Comparison of ENCODE assay signal across 13 cellular contexts in the genomic region with DNA sequence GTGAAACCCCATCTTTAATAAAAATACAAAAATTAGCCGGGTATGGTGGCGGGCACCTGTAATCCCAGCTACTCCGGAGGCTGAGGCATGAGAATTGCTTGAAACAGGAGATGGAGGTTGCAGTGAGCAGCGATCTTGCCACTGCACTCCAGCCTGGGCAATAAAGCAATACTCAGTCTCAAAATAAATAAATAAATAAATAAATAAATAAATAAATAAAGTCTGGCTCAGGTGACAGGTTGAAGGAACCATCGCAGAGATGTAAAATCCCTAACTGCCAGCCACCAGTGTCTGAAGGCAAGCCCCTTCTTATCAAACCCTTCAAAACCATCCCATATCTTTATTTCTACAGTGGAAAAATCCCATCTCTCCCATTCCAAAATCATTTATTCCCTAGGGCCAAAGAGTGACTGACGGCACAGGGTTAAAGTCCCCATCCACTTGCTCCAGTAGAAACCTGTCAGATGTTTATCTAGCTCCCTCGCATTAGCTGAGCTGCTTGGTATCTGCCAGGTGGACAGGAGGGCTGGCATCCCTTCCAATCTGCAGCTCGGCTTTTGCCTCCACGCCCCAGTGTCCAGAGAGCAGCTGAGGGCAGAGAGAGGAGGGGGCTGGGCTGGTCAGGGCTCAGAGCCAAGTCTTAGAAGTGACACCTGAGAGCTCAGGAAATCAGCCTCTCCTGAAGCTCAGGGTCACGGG. TPM values are rescaled to one million over a fixed set of nuclear protein-coding genes. Genes with fewer than 3 reads are reported as not detected.
DNase-seq lines count a peak whose midpoint lies in the region; ATAC-seq and TF ChIP-seq lines count a peak whose summit lies in the region.
"Had no signal": no experiment of that assay in that cellular context is flagged by ENCODE, and none has a peak within 500 bp of the region (broad histone marks: within the 10 kb centered on the region; RNA-seq: fewer than 3 reads in every experiment).

No MANE protein-coding gene starts in this region.

- in situ Hi-C loops in transverse colon (cut with MboI; ENCODE audit: low pct_ligation_motif_present in 1 of 4, low pct_unique_long_range_greater_than_20kb in 1 of 4, low sequenced_read_pairs in 3 of 4), result no loop called here

- no peak for ATAC-seq in WTC11
- no peak for ATAC-seq in HG02938 (IDR thresholded peaks at IDR 0.05; ENCODE audit: unreplicated experiment)
- no peak for ATAC-seq in foreskin keratinocyte
- ATAC-seq: activated T-cell treated with anti-CD3 and anti-CD28 coated beads, Interleukin-2, amount 50 U/mL, for 4 hours; GM12878 had no signal

- no peaks in the 10 kb centered on the region for H3K36me3 ChIP-seq in mesodermal cell (ENCODE audit: control insufficient read depth, insufficient read depth, low read length)
- H3K36me3 ChIP-seq in transverse colon, result no peaks in the 10 kb centered on the region
- H3K36me3 ChIP-seq: HAP-1 had no signal

- peaks cover 14% of the 10 kb centered on the region for H3K27me3 Mint-ChIP-seq in WTC11 (ENCODE audit: low read depth)
- H3K27me3 Mint-ChIP-seq: memory B cell had no signal

- peaks cover 59% of the 10 kb centered on the region for H3K4me1 Mint-ChIP-seq in WTC11

- H3K27ac ChIP-seq in mesodermal cell (ENCODE audit: low read depth, low read length, severe bottlenecking) (peak overlapping the region; percentile 93), transverse colon (peak overlapping the region; percentile 93 to 97 (median 96)), foreskin keratinocyte (no peak overlapping the region)
- H3K27ac ChIP-seq: 22Rv1 had no signal

- intact Hi-C loops in transverse colon (cut with DNase I; ENCODE audit: low total_unique reads), result no loop called here

- no peak overlapping the region for H3K4me3 Mint-ChIP-seq in WTC11
- H3K4me3 Mint-ChIP-seq: activated T-cell treated with anti-CD3 and anti-CD28 coated beads, Interleukin-2, amount 50 U/mL, for 4 hours; memory B cell had no signal

- WGBS in mesodermal cell (ENCODE audit: insufficient coverage in 2 of 2), 2 experiments, result 92 to 98% methylated on average over 6 of the region's 10 CpGs
- WGBS in transverse colon (ENCODE audit: low coverage in 1 of 2), 2 donors, result 64 to 81% methylated on average over 5 to 10 of the region's 10 CpGs

- POLR2A ChIA-PET in WTC11 (lab: Charles Lee), result interaction anchor here (2.3 to 3.6 kb wide), 3 partner anchors 11 to 33 kb away, joined by 5 to 24 read pairs (median 21); a partner anchor contains a TSS

- CTCF ChIA-PET in WTC11 (lab: Charles Lee), result interaction anchor here (0.5 to 11.6 kb wide), 13 partner anchors 11 to 394 kb away, joined by 3 to 276 read pairs (median 5); no protein-coding TSS in a partner anchor

- TF ChIP-seq CTCF in WTC11 (IDR thresholded peaks at IDR 0.05) (no peak), transverse colon (IDR thresholded peaks at IDR 0.05) (no peak), foreskin keratinocyte (conservative IDR thresholded peaks at IDR 0.05) (no peak)

- H3K9me3 Mint-ChIP-seq in WTC11, result no peaks in the 10 kb centered on the region
- H3K9me3 Mint-ChIP-seq: activated T-cell treated with anti-CD3 and anti-CD28 coated beads, Interleukin-2, amount 50 U/mL, for 4 hours; memory B cell had no signal

- no peaks in the 10 kb centered on the region for H3K27me3 ChIP-seq in transverse colon
- no peaks in the 10 kb centered on the region for H3K27me3 ChIP-seq in foreskin keratinocyte

- H3K4me3 ChIP-seq in mesodermal cell (ENCODE audit: extremely low read depth, insufficient read depth, low read length, poor library complexity, severe bottlenecking), result no peak overlapping the region
- peak overlapping the region in 1 of 4 donors; percentile 7 for H3K4me3 ChIP-seq in transverse colon
- H3K4me3 ChIP-seq: GM12878, HAP-1 had no signal

- TF ChIP-seq POLR2A in transverse colon (IDR thresholded peaks at IDR 0.05), result no peak

- H3K4me1 ChIP-seq in mesodermal cell (ENCODE audit: control insufficient read depth, insufficient read depth, low read length, poor library complexity, severe bottlenecking) (peaks cover 46% of the 10 kb centered on the region), transverse colon (peaks cover 19 to 81% (median 49%) of the 10 kb centered on the region in 4 donors), foreskin keratinocyte (peaks cover 16% of the 10 kb centered on the region)

- DNase-seq in DMS 273 (lab: John Stamatoyannopoulos, UW; ENCODE audit: unreplicated experiment) (peak; percentile 26), DMS 273 treated with DMSO at 0.1 percent for 48 hours (lab: John Stamatoyannopoulos, UW) (no peak), WTC11 (ENCODE audit: low spot score) (no peak), transverse colon (no peak), foreskin keratinocyte (no peak)
- no peak for DNase-seq in stimulated activated CD4-positive, alpha-beta T cell treated with anti-CD3 and anti-CD28 coated beads, Interleukin-2, amount 100 ng/mL, for 24 hours
- DNase-seq: activated T-cell treated with anti-CD3 and anti-CD28 coated beads, Interleukin-2, amount 50 U/mL, for 4 hours had no signal

- H3K27ac Mint-ChIP-seq in WTC11, result peak overlapping the region; percentile 37; the same call in 1 of the 2 replicates
- H3K27ac Mint-ChIP-seq: memory B cell had no signal

- H3K9me3 ChIP-seq in mesodermal cell (ENCODE audit: control insufficient read depth, low read length) (no peaks in the 10 kb centered on the region), transverse colon (no peaks in the 10 kb centered on the region)
- H3K9me3 ChIP-seq: HAP-1 had no signal

- H3K36me3 Mint-ChIP-seq in WTC11, result no peaks in the 10 kb centered on the region
- H3K36me3 Mint-ChIP-seq: memory B cell had no signal

- TF ChIP-seq EP300 in transverse colon (IDR thresholded peaks at IDR 0.05; ENCODE audit: low read depth), result no peak

TF ChIP-seq in WTC11, 78 proteins besides CTCF, POLR2A, EP300 and RAD21:
- no peak for TF ChIP-seq NR1H2 (CRISPR knock-in tag; IDR thresholded peaks at IDR 0.05)
- TF ChIP-seq, protein P1, sequence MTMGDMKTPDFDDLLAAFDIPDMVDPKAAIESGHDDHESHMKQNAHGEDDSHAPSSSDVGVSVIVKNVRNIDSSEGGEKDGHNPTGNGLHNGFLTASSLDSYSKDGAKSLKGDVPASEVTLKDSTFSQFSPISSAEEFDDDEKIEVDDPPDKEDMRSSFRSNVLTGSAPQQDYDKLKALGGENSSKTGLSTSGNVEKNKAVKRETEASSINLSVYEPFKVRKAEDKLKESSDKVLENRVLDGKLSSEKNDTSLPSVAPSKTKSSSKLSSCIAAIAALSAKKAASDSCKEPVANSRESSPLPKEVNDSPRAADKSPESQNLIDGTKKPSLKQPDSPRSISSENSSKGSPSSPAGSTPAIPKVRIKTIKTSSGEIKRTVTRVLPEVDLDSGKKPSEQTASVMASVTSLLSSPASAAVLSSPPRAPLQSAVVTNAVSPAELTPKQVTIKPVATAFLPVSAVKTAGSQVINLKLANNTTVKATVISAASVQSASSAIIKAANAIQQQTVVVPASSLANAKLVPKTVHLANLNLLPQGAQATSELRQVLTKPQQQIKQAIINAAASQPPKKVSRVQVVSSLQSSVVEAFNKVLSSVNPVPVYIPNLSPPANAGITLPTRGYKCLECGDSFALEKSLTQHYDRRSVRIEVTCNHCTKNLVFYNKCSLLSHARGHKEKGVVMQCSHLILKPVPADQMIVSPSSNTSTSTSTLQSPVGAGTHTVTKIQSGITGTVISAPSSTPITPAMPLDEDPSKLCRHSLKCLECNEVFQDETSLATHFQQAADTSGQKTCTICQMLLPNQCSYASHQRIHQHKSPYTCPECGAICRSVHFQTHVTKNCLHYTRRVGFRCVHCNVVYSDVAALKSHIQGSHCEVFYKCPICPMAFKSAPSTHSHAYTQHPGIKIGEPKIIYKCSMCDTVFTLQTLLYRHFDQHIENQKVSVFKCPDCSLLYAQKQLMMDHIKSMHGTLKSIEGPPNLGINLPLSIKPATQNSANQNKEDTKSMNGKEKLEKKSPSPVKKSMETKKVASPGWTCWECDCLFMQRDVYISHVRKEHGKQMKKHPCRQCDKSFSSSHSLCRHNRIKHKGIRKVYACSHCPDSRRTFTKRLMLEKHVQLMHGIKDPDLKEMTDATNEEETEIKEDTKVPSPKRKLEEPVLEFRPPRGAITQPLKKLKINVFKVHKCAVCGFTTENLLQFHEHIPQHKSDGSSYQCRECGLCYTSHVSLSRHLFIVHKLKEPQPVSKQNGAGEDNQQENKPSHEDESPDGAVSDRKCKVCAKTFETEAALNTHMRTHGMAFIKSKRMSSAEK (CRISPR knock-in tag; IDR thresholded peaks at IDR 0.05; ENCODE audit: borderline replicate concordance), result no peak
- TF ChIP-seq NFYB (CRISPR knock-in tag; conservative IDR thresholded peaks at IDR 0.05; ENCODE audit: low read depth), result no peak
- no peak for TF ChIP-seq MXD4 (CRISPR knock-in tag; IDR thresholded peaks at IDR 0.05; ENCODE audit: borderline replicate concordance)
- TF ChIP-seq, protein P2, sequence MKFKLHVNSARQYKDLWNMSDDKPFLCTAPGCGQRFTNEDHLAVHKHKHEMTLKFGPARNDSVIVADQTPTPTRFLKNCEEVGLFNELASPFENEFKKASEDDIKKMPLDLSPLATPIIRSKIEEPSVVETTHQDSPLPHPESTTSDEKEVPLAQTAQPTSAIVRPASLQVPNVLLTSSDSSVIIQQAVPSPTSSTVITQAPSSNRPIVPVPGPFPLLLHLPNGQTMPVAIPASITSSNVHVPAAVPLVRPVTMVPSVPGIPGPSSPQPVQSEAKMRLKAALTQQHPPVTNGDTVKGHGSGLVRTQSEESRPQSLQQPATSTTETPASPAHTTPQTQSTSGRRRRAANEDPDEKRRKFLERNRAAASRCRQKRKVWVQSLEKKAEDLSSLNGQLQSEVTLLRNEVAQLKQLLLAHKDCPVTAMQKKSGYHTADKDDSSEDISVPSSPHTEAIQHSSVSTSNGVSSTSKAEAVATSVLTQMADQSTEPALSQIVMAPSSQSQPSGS (CRISPR knock-in tag; IDR thresholded peaks at IDR 0.05; ENCODE audit: borderline replicate concordance, low read depth), result no peak
- TF ChIP-seq ZNF121 (CRISPR knock-in tag; IDR thresholded peaks at IDR 0.05), result no peak

RNA-seq across cellular contexts. Expression of a gene that starts 5.0 kb away (rescaled TPM):
- total RNA-seq in WTC11 (2021) (10.7 to 15.4 TPM (median 14.3 TPM) in 3 replicates), transverse colon (1,000 to 10,000 TPM in 2 of 4 donors, 100 to 1,000 TPM in 2; 697 to 1,474 (median 915) TPM), foreskin keratinocyte (176 and 188 TPM in 2 replicates)
- 73.2 TPM for polyA plus RNA-seq in mesodermal cell (2013, experiment 1 of 2)
- 56.8 TPM for polyA plus RNA-seq in mesodermal cell (2013, experiment 2 of 2)
- polyA plus RNA-seq in foreskin keratinocyte, result 193 and 199 TPM in 2 replicates

RNA-seq across cellular contexts. Expression of a gene that starts 33.0 kb away (rescaled TPM):
- total RNA-seq in WTC11 (2021) (53.9 to 95.1 TPM (median 59.7 TPM) in 3 replicates), transverse colon (10 to 100 TPM; 19.4 to 47.6 (median 31.5) TPM), foreskin keratinocyte (56.2 and 59.1 TPM in 2 replicates)
- polyA plus RNA-seq in mesodermal cell (2013, experiment 1 of 2), result 71.4 TPM
- polyA plus RNA-seq in mesodermal cell (2013, experiment 2 of 2), result 50.9 TPM
- polyA plus RNA-seq in foreskin keratinocyte, result 116 and 136 TPM in 2 replicates

RNA-seq across cellular contexts. Expression of a gene that starts 37.0 kb away (rescaled TPM):
- total RNA-seq in WTC11 (2021) (41.0 to 51.0 TPM (median 46.2 TPM) in 3 replicates), transverse colon (10 to 100 TPM; 13.0 to 40.6 (median 16.9) TPM), foreskin keratinocyte (46.1 and 50.4 TPM in 2 replicates)
- 56.2 TPM for polyA plus RNA-seq in mesodermal cell (2013, experiment 1 of 2)
- polyA plus RNA-seq in mesodermal cell (2013, experiment 2 of 2), result 48.2 TPM
- 8.8 and 12.3 TPM in 2 replicates for polyA plus RNA-seq in foreskin keratinocyte

Comparison
In these comparisons a context has a peak if more than half of its experiments do, and no peak if none do; other contexts are left out.
1. RNA of a gene that starts 5.0 kb away (total RNA-seq): 697 to 1,474 TPM in transverse colon and 176 to 188 TPM in foreskin keratinocyte; 10.7 to 15.4 TPM in WTC11; every median in the first group is over 10 times any median in the second.